1 cellular context compared by ENCODE assay signal in the genomic region with DNA sequence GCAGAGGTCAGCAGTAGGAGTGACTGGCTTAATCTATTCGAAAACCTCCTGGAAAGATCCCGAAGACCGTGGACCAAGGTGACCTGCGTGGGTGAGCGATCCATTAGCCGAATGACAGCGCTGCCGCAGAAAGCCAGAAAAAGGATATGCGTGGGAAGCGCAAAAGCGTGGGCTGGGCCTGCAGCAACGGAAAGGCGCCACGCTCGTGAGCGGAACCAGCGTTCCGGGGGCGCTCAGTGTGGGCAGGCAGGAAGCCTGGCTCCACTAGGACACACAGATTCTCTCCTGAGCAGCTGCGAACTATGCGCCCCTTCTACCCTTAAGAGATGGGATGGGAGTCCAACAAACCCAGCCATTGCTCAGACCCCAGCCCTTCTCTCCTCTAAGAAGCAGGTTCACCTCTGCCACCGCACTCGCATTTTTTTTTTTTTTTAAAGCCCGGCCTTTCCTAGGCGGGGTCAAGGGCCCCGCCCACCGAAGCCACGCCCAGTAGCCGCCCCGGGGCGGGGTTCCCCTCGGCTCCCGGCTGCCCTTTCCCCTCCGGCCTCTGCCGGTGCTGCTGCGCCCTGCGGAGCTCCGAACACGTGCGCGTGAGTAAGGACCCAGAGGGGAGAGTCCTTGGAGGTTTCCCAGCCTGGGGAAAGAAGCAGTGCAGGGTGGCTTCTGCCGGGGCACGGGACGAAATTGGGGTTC.
TF ChIP-seq lines count a peak whose summit lies in the region.

No MANE protein-coding gene starts in this region.

TF ChIP-seq in HCT116, 20 proteins besides CTCF, POLR2A, EP300 and RAD21 (continued from another document):
- TF ChIP-seq, protein P1, sequence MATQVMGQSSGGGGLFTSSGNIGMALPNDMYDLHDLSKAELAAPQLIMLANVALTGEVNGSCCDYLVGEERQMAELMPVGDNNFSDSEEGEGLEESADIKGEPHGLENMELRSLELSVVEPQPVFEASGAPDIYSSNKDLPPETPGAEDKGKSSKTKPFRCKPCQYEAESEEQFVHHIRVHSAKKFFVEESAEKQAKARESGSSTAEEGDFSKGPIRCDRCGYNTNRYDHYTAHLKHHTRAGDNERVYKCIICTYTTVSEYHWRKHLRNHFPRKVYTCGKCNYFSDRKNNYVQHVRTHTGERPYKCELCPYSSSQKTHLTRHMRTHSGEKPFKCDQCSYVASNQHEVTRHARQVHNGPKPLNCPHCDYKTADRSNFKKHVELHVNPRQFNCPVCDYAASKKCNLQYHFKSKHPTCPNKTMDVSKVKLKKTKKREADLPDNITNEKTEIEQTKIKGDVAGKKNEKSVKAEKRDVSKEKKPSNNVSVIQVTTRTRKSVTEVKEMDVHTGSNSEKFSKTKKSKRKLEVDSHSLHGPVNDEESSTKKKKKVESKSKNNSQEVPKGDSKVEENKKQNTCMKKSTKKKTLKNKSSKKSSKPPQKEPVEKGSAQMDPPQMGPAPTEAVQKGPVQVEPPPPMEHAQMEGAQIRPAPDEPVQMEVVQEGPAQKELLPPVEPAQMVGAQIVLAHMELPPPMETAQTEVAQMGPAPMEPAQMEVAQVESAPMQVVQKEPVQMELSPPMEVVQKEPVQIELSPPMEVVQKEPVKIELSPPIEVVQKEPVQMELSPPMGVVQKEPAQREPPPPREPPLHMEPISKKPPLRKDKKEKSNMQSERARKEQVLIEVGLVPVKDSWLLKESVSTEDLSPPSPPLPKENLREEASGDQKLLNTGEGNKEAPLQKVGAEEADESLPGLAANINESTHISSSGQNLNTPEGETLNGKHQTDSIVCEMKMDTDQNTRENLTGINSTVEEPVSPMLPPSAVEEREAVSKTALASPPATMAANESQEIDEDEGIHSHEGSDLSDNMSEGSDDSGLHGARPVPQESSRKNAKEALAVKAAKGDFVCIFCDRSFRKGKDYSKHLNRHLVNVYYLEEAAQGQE (IDR thresholded peaks at IDR 0.05; ENCODE audit: low read depth) = no peak
- no peak for TF ChIP-seq ZNF274 (IDR thresholded peaks at IDR 0.05; ENCODE audit: low read depth, low read length)
- TF ChIP-seq, protein P2, sequence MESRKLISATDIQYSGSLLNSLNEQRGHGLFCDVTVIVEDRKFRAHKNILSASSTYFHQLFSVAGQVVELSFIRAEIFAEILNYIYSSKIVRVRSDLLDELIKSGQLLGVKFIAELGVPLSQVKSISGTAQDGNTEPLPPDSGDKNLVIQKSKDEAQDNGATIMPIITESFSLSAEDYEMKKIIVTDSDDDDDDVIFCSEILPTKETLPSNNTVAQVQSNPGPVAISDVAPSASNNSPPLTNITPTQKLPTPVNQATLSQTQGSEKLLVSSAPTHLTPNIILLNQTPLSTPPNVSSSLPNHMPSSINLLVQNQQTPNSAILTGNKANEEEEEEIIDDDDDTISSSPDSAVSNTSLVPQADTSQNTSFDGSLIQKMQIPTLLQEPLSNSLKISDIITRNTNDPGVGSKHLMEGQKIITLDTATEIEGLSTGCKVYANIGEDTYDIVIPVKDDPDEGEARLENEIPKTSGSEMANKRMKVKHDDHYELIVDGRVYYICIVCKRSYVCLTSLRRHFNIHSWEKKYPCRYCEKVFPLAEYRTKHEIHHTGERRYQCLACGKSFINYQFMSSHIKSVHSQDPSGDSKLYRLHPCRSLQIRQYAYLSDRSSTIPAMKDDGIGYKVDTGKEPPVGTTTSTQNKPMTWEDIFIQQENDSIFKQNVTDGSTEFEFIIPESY (IDR thresholded peaks at IDR 0.05; ENCODE audit: extremely low read depth, insufficient replicate concordance, low read length) = peak; percentile 67
- peak; percentile 96 for TF ChIP-seq POLR2AphosphoS5 (IDR thresholded peaks at IDR 0.05; ENCODE audit: low read depth, low read length)
- TF ChIP-seq SRF (IDR thresholded peaks at IDR 0.05; ENCODE audit: low read depth) = no peak
- TF ChIP-seq, protein P3, sequence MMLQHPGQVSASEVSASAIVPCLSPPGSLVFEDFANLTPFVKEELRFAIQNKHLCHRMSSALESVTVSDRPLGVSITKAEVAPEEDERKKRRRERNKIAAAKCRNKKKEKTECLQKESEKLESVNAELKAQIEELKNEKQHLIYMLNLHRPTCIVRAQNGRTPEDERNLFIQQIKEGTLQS (IDR thresholded peaks at IDR 0.05) = no peak
